Comparison of ENCODE assay signal across 1 cellular context in the genomic region with DNA sequence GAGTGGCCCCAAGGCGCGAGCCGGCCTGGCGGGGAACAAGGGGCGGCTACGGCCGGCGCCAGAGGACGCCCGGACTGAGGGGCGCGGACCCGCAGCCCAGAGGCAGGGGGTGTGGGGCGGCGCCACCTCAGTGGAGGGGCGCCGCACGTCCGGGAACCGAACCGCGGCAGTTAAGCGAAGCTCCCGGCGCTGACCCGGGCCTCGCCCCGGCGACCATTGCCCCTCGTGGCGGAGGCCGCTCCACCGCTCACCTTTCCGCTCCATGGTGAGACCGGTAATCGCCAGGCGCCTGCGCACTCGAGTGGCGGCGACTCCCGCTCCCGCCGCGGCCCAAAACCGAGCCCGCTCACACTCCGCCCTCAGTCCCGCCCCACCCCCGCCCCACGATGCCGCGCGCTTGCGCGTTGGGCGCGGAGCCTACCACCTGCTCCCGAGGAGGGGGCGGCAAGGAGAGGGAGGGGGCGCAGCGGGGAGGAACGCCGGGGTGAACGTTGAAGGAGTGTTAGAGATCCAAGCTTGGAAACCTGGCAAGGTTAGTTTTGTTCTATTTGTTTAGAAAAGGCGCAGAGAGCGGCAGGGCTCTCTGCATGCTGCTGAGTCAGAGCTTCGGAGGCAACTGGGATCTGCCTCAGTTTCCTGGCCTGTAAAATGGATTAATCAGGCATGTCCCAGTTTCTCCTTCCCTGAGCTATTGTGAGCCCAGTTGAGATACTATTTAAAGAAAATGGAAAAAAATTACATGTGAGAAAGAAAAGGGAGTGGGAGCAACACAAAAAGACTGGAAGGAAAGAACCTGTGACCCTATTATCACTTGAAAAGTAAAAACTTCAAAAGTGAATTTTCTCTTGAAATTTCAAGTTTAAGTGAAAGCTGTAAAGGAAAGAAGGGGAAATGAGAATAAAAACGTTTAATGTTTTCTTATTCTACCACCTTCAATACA.
TF ChIP-seq lines count a peak whose summit lies in the region.

Gene SRPK1, minus strand, starts transcription at position 306 of the 940 bp plus-strand sequence. Its CDS starts 42 bp downstream, at position 264.

TF ChIP-seq in HepG2, 621 proteins besides CTCF, POLR2A, EP300 and RAD21 (continued from another document and continues in another):
- peak; percentile 90; the same call in 1 of the 2 replicates for TF ChIP-seq EEA1 (CRISPR knock-in tag; IDR thresholded peaks at IDR 0.05; ENCODE audit: borderline replicate concordance)
- no peak for TF ChIP-seq TCF7L2 (IDR thresholded peaks at IDR 0.05; ENCODE audit: low read depth, low read length)
- TF ChIP-seq XRCC5 (optimal IDR thresholded peaks at IDR 0.05; ENCODE audit: low read length): peak; percentile 72
- no peak for TF ChIP-seq ZNF570 (CRISPR knock-in tag; IDR thresholded peaks at IDR 0.05; ENCODE audit: borderline replicate concordance)
- TF ChIP-seq ZNF670 (CRISPR knock-in tag; IDR thresholded peaks at IDR 0.05; ENCODE audit: borderline replicate concordance): no peak
- no peak for TF ChIP-seq ELF4 (CRISPR knock-in tag; IDR thresholded peaks at IDR 0.05; ENCODE audit: borderline replicate concordance)
- TF ChIP-seq KLF13 (CRISPR knock-in tag; IDR thresholded peaks at IDR 0.05): no peak
- no peak for TF ChIP-seq NFE2 (CRISPR knock-in tag; IDR thresholded peaks at IDR 0.05)
- TF ChIP-seq, protein P1, sequence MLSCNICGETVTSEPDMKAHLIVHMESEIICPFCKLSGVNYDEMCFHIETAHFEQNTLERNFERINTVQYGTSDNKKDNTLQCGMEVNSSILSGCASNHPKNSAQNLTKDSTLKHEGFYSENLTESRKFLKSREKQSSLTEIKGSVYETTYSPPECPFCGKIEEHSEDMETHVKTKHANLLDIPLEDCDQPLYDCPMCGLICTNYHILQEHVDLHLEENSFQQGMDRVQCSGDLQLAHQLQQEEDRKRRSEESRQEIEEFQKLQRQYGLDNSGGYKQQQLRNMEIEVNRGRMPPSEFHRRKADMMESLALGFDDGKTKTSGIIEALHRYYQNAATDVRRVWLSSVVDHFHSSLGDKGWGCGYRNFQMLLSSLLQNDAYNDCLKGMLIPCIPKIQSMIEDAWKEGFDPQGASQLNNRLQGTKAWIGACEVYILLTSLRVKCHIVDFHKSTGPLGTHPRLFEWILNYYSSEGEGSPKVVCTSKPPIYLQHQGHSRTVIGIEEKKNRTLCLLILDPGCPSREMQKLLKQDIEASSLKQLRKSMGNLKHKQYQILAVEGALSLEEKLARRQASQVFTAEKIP (CRISPR knock-in tag; IDR thresholded peaks at IDR 0.05; ENCODE audit: borderline replicate concordance): no peak
- peak; percentile 71; the same call in 1 of the 2 replicates for TF ChIP-seq HOXA3 (CRISPR knock-in tag; IDR thresholded peaks at IDR 0.05)
- TF ChIP-seq ZNF773 (CRISPR knock-in tag; IDR thresholded peaks at IDR 0.05; ENCODE audit: borderline replicate concordance): peak; percentile 82; the same call in 1 of the 2 replicates
- peak; percentile 96 for TF ChIP-seq ARID2 (CRISPR knock-in tag; IDR thresholded peaks at IDR 0.05; ENCODE audit: borderline replicate concordance)
- TF ChIP-seq, protein P2, sequence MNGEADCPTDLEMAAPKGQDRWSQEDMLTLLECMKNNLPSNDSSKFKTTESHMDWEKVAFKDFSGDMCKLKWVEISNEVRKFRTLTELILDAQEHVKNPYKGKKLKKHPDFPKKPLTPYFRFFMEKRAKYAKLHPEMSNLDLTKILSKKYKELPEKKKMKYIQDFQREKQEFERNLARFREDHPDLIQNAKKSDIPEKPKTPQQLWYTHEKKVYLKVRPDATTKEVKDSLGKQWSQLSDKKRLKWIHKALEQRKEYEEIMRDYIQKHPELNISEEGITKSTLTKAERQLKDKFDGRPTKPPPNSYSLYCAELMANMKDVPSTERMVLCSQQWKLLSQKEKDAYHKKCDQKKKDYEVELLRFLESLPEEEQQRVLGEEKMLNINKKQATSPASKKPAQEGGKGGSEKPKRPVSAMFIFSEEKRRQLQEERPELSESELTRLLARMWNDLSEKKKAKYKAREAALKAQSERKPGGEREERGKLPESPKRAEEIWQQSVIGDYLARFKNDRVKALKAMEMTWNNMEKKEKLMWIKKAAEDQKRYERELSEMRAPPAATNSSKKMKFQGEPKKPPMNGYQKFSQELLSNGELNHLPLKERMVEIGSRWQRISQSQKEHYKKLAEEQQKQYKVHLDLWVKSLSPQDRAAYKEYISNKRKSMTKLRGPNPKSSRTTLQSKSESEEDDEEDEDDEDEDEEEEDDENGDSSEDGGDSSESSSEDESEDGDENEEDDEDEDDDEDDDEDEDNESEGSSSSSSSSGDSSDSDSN (CRISPR knock-in tag; IDR thresholded peaks at IDR 0.05): peak; percentile 90
- TF ChIP-seq FOXK1 (CRISPR knock-in tag; IDR thresholded peaks at IDR 0.05; ENCODE audit: borderline replicate concordance, low read depth): 0 out of 2 replicates have a peak, but pooled peaks have one; percentile 66
- peak; percentile 30; the same call in 1 of the 2 replicates for TF ChIP-seq STAT5B (CRISPR knock-in tag; IDR thresholded peaks at IDR 0.05)
- TF ChIP-seq ZNF496 (CRISPR knock-in tag; IDR thresholded peaks at IDR 0.05; ENCODE audit: insufficient replicate concordance): no peak
- peak; percentile 95 for TF ChIP-seq TFDP2 (CRISPR knock-in tag; IDR thresholded peaks at IDR 0.05)
- peak; percentile 97 for TF ChIP-seq ZNF761 (CRISPR knock-in tag; conservative IDR thresholded peaks at IDR 0.05)
- peak; percentile 97 for TF ChIP-seq ZNF782 (CRISPR knock-in tag; IDR thresholded peaks at IDR 0.05; ENCODE audit: borderline replicate concordance)
- TF ChIP-seq, protein P3, sequence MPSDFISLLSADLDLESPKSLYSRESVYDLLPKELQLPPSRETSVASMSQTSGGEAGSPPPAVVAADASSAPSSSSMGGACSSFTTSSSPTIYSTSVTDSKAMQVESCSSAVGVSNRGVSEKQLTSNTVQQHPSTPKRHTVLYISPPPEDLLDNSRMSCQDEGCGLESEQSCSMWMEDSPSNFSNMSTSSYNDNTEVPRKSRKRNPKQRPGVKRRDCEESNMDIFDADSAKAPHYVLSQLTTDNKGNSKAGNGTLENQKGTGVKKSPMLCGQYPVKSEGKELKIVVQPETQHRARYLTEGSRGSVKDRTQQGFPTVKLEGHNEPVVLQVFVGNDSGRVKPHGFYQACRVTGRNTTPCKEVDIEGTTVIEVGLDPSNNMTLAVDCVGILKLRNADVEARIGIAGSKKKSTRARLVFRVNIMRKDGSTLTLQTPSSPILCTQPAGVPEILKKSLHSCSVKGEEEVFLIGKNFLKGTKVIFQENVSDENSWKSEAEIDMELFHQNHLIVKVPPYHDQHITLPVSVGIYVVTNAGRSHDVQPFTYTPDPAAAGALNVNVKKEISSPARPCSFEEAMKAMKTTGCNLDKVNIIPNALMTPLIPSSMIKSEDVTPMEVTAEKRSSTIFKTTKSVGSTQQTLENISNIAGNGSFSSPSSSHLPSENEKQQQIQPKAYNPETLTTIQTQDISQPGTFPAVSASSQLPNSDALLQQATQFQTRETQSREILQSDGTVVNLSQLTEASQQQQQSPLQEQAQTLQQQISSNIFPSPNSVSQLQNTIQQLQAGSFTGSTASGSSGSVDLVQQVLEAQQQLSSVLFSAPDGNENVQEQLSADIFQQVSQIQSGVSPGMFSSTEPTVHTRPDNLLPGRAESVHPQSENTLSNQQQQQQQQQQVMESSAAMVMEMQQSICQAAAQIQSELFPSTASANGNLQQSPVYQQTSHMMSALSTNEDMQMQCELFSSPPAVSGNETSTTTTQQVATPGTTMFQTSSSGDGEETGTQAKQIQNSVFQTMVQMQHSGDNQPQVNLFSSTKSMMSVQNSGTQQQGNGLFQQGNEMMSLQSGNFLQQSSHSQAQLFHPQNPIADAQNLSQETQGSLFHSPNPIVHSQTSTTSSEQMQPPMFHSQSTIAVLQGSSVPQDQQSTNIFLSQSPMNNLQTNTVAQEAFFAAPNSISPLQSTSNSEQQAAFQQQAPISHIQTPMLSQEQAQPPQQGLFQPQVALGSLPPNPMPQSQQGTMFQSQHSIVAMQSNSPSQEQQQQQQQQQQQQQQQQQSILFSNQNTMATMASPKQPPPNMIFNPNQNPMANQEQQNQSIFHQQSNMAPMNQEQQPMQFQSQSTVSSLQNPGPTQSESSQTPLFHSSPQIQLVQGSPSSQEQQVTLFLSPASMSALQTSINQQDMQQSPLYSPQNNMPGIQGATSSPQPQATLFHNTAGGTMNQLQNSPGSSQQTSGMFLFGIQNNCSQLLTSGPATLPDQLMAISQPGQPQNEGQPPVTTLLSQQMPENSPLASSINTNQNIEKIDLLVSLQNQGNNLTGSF (CRISPR knock-in tag; IDR thresholded peaks at IDR 0.05): peak; percentile 81; the same call in 1 of the 2 replicates
- peak; percentile 37; the same call in 1 of the 2 replicates for TF ChIP-seq ZNF30 (CRISPR knock-in tag; IDR thresholded peaks at IDR 0.05)
- no peak for TF ChIP-seq MIXL1 (CRISPR knock-in tag; IDR thresholded peaks at IDR 0.05)
- TF ChIP-seq TBX2 (CRISPR knock-in tag; IDR thresholded peaks at IDR 0.05; ENCODE audit: borderline replicate concordance): peak; percentile 85
- 0 out of 2 replicates have a peak, but pooled peaks have one; percentile 57 for TF ChIP-seq ZBTB42 (CRISPR knock-in tag; IDR thresholded peaks at IDR 0.05)
- no peak for TF ChIP-seq ZHX1 (CRISPR knock-in tag; IDR thresholded peaks at IDR 0.05; ENCODE audit: low read depth)
- TF ChIP-seq JUNB (CRISPR knock-in tag; IDR thresholded peaks at IDR 0.05; ENCODE audit: borderline replicate concordance): 0 out of 2 replicates have a peak, but pooled peaks have one; percentile 42
- TF ChIP-seq, protein P4, sequence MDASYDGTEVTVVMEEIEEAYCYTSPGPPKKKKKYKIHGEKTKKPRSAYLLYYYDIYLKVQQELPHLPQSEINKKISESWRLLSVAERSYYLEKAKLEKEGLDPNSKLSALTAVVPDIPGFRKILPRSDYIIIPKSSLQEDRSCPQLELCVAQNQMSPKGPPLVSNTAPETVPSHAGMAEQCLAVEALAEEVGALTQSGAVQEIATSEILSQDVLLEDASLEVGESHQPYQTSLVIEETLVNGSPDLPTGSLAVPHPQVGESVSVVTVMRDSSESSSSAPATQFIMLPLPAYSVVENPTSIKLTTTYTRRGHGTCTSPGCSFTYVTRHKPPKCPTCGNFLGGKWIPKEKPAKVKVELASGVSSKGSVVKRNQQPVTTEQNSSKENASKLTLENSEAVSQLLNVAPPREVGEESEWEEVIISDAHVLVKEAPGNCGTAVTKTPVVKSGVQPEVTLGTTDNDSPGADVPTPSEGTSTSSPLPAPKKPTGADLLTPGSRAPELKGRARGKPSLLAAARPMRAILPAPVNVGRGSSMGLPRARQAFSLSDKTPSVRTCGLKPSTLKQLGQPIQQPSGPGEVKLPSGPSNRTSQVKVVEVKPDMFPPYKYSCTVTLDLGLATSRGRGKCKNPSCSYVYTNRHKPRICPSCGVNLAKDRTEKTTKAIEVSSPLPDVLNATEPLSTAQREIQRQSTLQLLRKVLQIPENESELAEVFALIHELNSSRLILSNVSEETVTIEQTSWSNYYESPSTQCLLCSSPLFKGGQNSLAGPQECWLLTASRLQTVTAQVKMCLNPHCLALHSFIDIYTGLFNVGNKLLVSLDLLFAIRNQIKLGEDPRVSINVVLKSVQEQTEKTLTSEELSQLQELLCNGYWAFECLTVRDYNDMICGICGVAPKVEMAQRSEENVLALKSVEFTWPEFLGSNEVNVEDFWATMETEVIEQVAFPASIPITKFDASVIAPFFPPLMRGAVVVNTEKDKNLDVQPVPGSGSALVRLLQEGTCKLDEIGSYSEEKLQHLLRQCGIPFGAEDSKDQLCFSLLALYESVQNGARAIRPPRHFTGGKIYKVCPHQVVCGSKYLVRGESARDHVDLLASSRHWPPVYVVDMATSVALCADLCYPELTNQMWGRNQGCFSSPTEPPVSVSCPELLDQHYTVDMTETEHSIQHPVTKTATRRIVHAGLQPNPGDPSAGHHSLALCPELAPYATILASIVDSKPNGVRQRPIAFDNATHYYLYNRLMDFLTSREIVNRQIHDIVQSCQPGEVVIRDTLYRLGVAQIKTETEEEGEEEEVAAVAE (CRISPR knock-in tag; IDR thresholded peaks at IDR 0.05; ENCODE audit: borderline replicate concordance): no peak
- TF ChIP-seq ZNF275 (CRISPR knock-in tag; IDR thresholded peaks at IDR 0.05; ENCODE audit: borderline replicate concordance): no peak
- no peak; the same call in 1 of the 2 replicates for TF ChIP-seq SATB2 (CRISPR knock-in tag; IDR thresholded peaks at IDR 0.05)
- peak; percentile 54; the same call in 1 of the 2 replicates for TF ChIP-seq RNF2 (conservative IDR thresholded peaks at IDR 0.05; ENCODE audit: low read depth)
- TF ChIP-seq STAG1 (CRISPR knock-in tag; IDR thresholded peaks at IDR 0.05): peak; percentile 23; the same call in 1 of the 2 replicates
- TF ChIP-seq AGO1 (IDR thresholded peaks at IDR 0.05; ENCODE audit: low read depth, low read length, poor library complexity, severe bottlenecking): peak; percentile 45
- peak; percentile 90 for TF ChIP-seq KDM2A (CRISPR knock-in tag; IDR thresholded peaks at IDR 0.05; ENCODE audit: borderline replicate concordance, low read depth)
- no peak for TF ChIP-seq ZNF777 (CRISPR knock-in tag; IDR thresholded peaks at IDR 0.05)
- TF ChIP-seq ZNF251 (CRISPR knock-in tag; IDR thresholded peaks at IDR 0.05): peak; percentile 78; the same call in 1 of the 2 replicates
